ENCODE assay signal across 10 cellular contexts in the genomic region with DNA sequence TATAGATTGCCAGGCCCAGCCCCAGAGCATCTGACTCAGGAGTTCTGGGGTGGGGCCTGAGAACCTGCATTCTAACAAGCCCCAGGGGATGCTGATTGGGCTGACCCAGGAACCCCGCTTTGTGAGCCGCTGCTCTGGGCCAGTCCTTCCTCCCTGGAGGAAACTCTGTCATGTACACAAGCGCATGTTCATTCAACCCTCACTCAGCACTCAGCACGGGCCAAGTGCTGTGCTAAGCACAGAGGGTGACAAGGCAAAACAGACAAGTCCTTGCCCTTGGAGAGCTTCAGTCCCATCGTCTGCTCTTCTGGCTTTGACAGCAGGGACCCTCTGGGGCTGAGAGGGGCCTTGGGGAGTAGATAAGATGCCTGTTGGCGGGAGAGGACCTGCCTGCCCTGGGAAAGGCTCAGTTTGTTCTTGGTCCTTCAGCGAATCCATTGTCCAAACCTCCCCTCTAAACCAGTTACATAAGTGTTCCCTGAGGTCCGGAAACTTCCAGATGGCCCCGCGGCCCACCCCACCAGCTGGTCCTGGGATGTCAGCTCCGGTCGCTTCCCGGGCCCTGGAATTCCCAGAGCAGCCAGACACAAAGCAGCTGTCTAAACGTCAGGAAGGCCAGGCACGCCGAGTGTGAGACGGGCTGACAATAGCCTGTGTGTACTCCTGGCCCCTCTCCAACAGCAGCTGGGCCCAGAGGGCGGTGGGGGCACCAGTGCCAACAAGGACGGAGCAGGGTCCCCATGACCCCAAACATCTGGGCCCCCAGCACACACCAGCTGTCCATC.
A peak's percentile ranks its signal among the peaks of the same experiment; 100 is the strongest.
DNase-seq lines count a peak whose midpoint lies in the region; ATAC-seq and TF ChIP-seq lines count a peak whose summit lies in the region.
"Had no signal": no experiment of that assay in that cellular context is flagged by ENCODE, and none has a peak within 500 bp of the region (broad histone marks: within the 10 kb centered on the region; RNA-seq: fewer than 3 reads in every experiment).

No MANE protein-coding gene starts in this region.

- no peak for TF ChIP-seq CTCF in stomach (IDR thresholded peaks at IDR 0.05)

- TF ChIP-seq POLR2A in stomach (IDR thresholded peaks at IDR 0.05): no peak

- peaks cover 6 to 43% (median 25%) of the 10 kb centered on the region in 4 donors for H3K4me1 ChIP-seq in stomach

- no peaks in the 10 kb centered on the region for H3K9me3 ChIP-seq in stomach

- intact Hi-C loops in stomach (cut with DNase I; ENCODE audit: low total_unique reads): no loop called here

- DNase-seq in NCI-H345 (lab: John Stamatoyannopoulos, UW) (peak; percentile 45), dermis microvascular lymphatic vessel endothelial cell (ENCODE audit: low read depth in 2 of 2) (peak; percentile 33 to 80), lung microvascular endothelial cell (ENCODE audit: low read depth in 2 of 2) (peak; percentile 67 to 68), stomach (peak; percentile 45), RKO (ENCODE audit: low spot score) (no peak), HPDE6-E6E7 (ENCODE audit: extremely low spot score) (no peak), LoVo (ENCODE audit: low spot score) (no peak)
- DNase-seq: stimulated activated naive CD4-positive, alpha-beta T cell had no signal

- H3K4me3 ChIP-seq in stomach: no peak overlapping the region

- H3K27ac ChIP-seq in stomach: peak overlapping the region; percentile 52 to 83 (median 75)
- H3K27ac ChIP-seq: VCaP had no signal

- no peak for TF ChIP-seq EP300 in stomach (IDR thresholded peaks at IDR 0.05)

- no peak for ATAC-seq in HG03442 (IDR thresholded peaks at IDR 0.05; ENCODE audit: unreplicated experiment)

- peaks cover 0 to 12% (median 0%) of the 10 kb centered on the region in 3 donors for H3K27me3 ChIP-seq in stomach

- H3K36me3 ChIP-seq in stomach: no peaks in the 10 kb centered on the region

- WGBS in stomach, 5 donors: 21 to 43% (median 37%) methylated on average over 14 to 19 of the region's 19 CpGs

Comparison
In these comparisons a context has a peak if more than half of its experiments do, and no peak if none do; other contexts are left out.
1. DNase-seq: peak in NCI-H345 (single experiment), dermis microvascular lymphatic vessel endothelial cell (2 of 2), lung microvascular endothelial cell (2 of 2) and stomach (single experiment); none in RKO (single experiment), HPDE6-E6E7 (single experiment) and LoVo (single experiment).